Comparison of ENCODE assay signal across 10 cellular contexts in the genomic region with DNA sequence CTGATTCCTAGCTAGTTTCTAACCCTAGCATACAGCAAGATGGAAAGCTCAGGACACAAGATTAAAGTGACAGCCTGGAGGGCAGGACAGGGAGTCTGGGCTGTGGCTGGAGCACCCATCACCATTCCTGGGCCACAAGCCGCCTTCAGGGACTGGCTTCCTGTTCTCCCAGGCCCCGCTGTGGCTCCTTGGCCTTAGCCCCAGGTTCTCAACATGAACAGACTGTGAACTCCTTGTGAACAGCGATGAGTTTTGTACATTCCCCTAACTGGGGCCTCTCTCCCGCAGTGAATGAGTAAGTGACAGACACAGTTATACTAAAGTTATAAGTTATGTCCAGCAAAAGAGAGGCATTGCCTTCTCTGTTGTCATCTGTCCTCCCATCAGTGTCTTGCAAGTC. TPM values are rescaled to one million over a fixed set of nuclear protein-coding genes. Genes with fewer than 3 reads are reported as not detected.
DNase-seq lines count a peak whose midpoint lies in the region; ATAC-seq and TF ChIP-seq lines count a peak whose summit lies in the region.
"Had no signal": no experiment of that assay in that cellular context is flagged by ENCODE, and none has a peak within 500 bp of the region (broad histone marks: within the 10 kb centered on the region; RNA-seq: fewer than 3 reads in every experiment).

No MANE protein-coding gene starts in this region.

- 69 to 82% (median 79%) methylated on average over 3 to 4 of the region's 4 CpGs for WGBS in stomach, 5 donors

- intact Hi-C loops in stomach (cut with DNase I; ENCODE audit: low total_unique reads): loop anchor here (10.0 kb wide), 1 partner anchor 377 kb away; no protein-coding TSS in a partner anchor
- intact Hi-C loops in colonic mucosa (cut with DNase I): loop anchor here (10.0 kb wide), 1 partner anchor 377 kb away; no protein-coding TSS in a partner anchor

- peak overlapping the region; percentile 78 for H3K4me2 ChIP-seq in SU-DHL-6 (ENCODE audit: low read depth, low read length, poor library complexity, severe bottlenecking)

- no peaks in the 10 kb centered on the region for H3K9me3 Mint-ChIP-seq in activated CD8-positive, alpha-beta memory T cell treated with anti-CD3 and anti-CD28 coated beads, Interleukin-2, amount 10 ng/mL, durations not matched to agents 7 days and 5 days (ENCODE audit: low read depth)
- no peaks in the 10 kb centered on the region for H3K9me3 Mint-ChIP-seq in effector memory CD8-positive, alpha-beta T cell

- no peaks in the 10 kb centered on the region for H4K20me1 ChIP-seq in SU-DHL-6 (ENCODE audit: low read depth, low read length)

- no peaks in the 10 kb centered on the region for H3K9me2 ChIP-seq in SU-DHL-6 (replicated peaks; ENCODE audit: insufficient read depth, low read length)

- H3F3A ChIP-seq in SU-DHL-6 (ENCODE audit: insufficient read depth): peaks cover 26% of the 10 kb centered on the region

- H3K4me1 ChIP-seq in stomach (peaks cover 0 to 20% (median 4%) of the 10 kb centered on the region in 4 donors), colonic mucosa (no peaks in the 10 kb centered on the region)

- TF ChIP-seq CTCF in SU-DHL-6 (IDR thresholded peaks at IDR 0.05; ENCODE audit: insufficient read depth, low read length, poor library complexity, severe bottlenecking) (no peak), stomach (IDR thresholded peaks at IDR 0.05) (no peak), colonic mucosa (IDR thresholded peaks at IDR 0.05) (no peak)

- peak overlapping the region; percentile 64 for H2AFZ ChIP-seq in SU-DHL-6 (ENCODE audit: low read depth, low read length, severe bottlenecking)

- H3K4me3 Mint-ChIP-seq in activated CD8-positive, alpha-beta memory T cell treated with anti-CD3 and anti-CD28 coated beads, Interleukin-2, amount 10 ng/mL, durations not matched to agents 7 days and 5 days: peak overlapping the region; percentile 81
- H3K4me3 Mint-ChIP-seq in effector memory CD8-positive, alpha-beta T cell: peak overlapping the region; percentile 94

- TF ChIP-seq POLR2A in stomach (IDR thresholded peaks at IDR 0.05): no peak

- H3K4me3 ChIP-seq in SU-DHL-6 (ENCODE audit: insufficient read depth, low read length, poor library complexity, severe bottlenecking) (peak overlapping the region; percentile 35), stomach (no peak overlapping the region), colonic mucosa (no peak overlapping the region)

- CTCF ChIA-PET in activated CD8-positive, alpha-beta memory T cell treated with anti-CD3 and anti-CD28 coated beads, Interleukin-2, amount 10 ng/mL, durations not matched to agents 7 days and 5 days (lab: Charles Lee): interaction anchor here (0.6 to 8.1 kb wide), 15 partner anchors 10 to 386 kb away, joined by 3 to 234 read pairs (median 5); no protein-coding TSS in a partner anchor

- no peak for TF ChIP-seq EP300 in stomach (IDR thresholded peaks at IDR 0.05)

- no peaks in the 10 kb centered on the region for H3K27me3 ChIP-seq in SU-DHL-6 (ENCODE audit: low read length)
- H3K27me3 ChIP-seq in stomach: peaks cover 0 to 5% (median 0%) of the 10 kb centered on the region in 3 donors
- no peaks in the 10 kb centered on the region for H3K27me3 ChIP-seq in colonic mucosa

- no peak for DNase-seq in activated CD8-positive, alpha-beta memory T cell treated with anti-CD3 and anti-CD28 coated beads, Interleukin-2, amount 10 ng/mL, durations not matched to agents 7 days and 5 days
- no peak for DNase-seq in activated CD8-positive, alpha-beta memory T cell treated with anti-CD3 and anti-CD28 coated beads, Interleukin-2, amount 50 U/mL, for 48 hours
- DNase-seq in effector memory CD8-positive, alpha-beta T cell: no peak
- DNase-seq in stomach (no peak), colonic mucosa (no peak)
- no peak for DNase-seq in stimulated activated CD4-positive, alpha-beta T cell treated with anti-CD3 and anti-CD28 coated beads, Interleukin-1b, Interleukin-23, amount 100 ng/mL, for 48 hours
- DNase-seq: cerebellar nuclear complex, NCI-H187 treated with DMSO at 0.1 percent for 48 hours had no signal

- H3K9ac ChIP-seq in SU-DHL-6 (ENCODE audit: low read length) (peak overlapping the region; percentile 57), colonic mucosa (ENCODE audit: low read depth in 2 of 2, low read length in 2 of 2) (no peak overlapping the region)

- no peak for ATAC-seq in activated CD8-positive, alpha-beta memory T cell treated with anti-CD3 and anti-CD28 coated beads, Interleukin-2, amount 10 ng/mL, durations not matched to agents 7 days and 5 days
- no peak for ATAC-seq in effector memory CD8-positive, alpha-beta T cell (replicated peaks)
- ATAC-seq in GM18909 (IDR thresholded peaks at IDR 0.05; ENCODE audit: poor library complexity, unreplicated experiment): no peak

- H3K27ac Mint-ChIP-seq in activated CD8-positive, alpha-beta memory T cell treated with anti-CD3 and anti-CD28 coated beads, Interleukin-2, amount 10 ng/mL, durations not matched to agents 7 days and 5 days: peak overlapping the region; percentile 99
- peak overlapping the region; percentile 94 to 96 for H3K27ac Mint-ChIP-seq in effector memory CD8-positive, alpha-beta T cell

- peaks cover 4% of the 10 kb centered on the region for H3K27me3 Mint-ChIP-seq in activated CD8-positive, alpha-beta memory T cell treated with anti-CD3 and anti-CD28 coated beads, Interleukin-2, amount 10 ng/mL, durations not matched to agents 7 days and 5 days
- no peaks in the 10 kb centered on the region for H3K27me3 Mint-ChIP-seq in effector memory CD8-positive, alpha-beta T cell

- H3K36me3 ChIP-seq in SU-DHL-6 (ENCODE audit: low read length) (no peaks in the 10 kb centered on the region), stomach (no peaks in the 10 kb centered on the region), colonic mucosa (no peaks in the 10 kb centered on the region)

- H3K27ac ChIP-seq in SU-DHL-6 (ENCODE audit: low read depth, low read length) (peak overlapping the region; percentile 95), stomach (peak overlapping the region in 4 of 5 donors; percentile 2 to 53 (median 39)), colonic mucosa (no peak overlapping the region)

- no peaks in the 10 kb centered on the region for H3K79me2 ChIP-seq in SU-DHL-6 (ENCODE audit: insufficient read depth, low read length)

- H3K4me1 Mint-ChIP-seq in activated CD8-positive, alpha-beta memory T cell treated with anti-CD3 and anti-CD28 coated beads, Interleukin-2, amount 10 ng/mL, durations not matched to agents 7 days and 5 days: peaks cover 78% of the 10 kb centered on the region
- H3K4me1 Mint-ChIP-seq in effector memory CD8-positive, alpha-beta T cell (ENCODE audit: low read depth in 2 of 2): peaks cover 58 to 63% of the 10 kb centered on the region in 2 donors

- H3K9me3 ChIP-seq in SU-DHL-6 (ENCODE audit: insufficient read depth, low read length) (no peaks in the 10 kb centered on the region), stomach (no peaks in the 10 kb centered on the region), colonic mucosa (no peaks in the 10 kb centered on the region)

- H3K36me3 Mint-ChIP-seq in activated CD8-positive, alpha-beta memory T cell treated with anti-CD3 and anti-CD28 coated beads, Interleukin-2, amount 10 ng/mL, durations not matched to agents 7 days and 5 days: peaks cover 12% of the 10 kb centered on the region
- peaks cover 18% of the 10 kb centered on the region for H3K36me3 Mint-ChIP-seq in effector memory CD8-positive, alpha-beta T cell (ENCODE audit: insufficient read depth)

RNA-seq across cellular contexts. Expression of a gene that starts 35.9 kb away (rescaled TPM):
- 10 to 100 TPM in 1 of 2 experiments, 1 to 10 TPM in 1; 6.8 to 14.8 TPM for total RNA-seq in activated CD8-positive, alpha-beta memory T cell treated with anti-CD3 and anti-CD28 coated beads, Interleukin-2, amount 10 ng/mL, durations not matched to agents 7 days and 5 days
- total RNA-seq in stomach (1 to 10 TPM in 2 of 5 donors, not detected in 3; 3.9 to 4.2 TPM), colonic mucosa (under 1 TPM; 0.32 to 0.52 TPM)
- 1 to 10 TPM in 1 of 3 donors, under 1 TPM in 2; 0.20 to 3.1 (median 0.56) TPM for polyA plus RNA-seq in stomach
